In genomic region chr10:59007307-59008025, GRCh38 we compare ENCODE assay signal across 28 cellular contexts.
A peak's percentile ranks its signal among the peaks of the same experiment; 100 is the strongest.
DNase-seq lines count a peak whose midpoint lies in the region; ATAC-seq and TF ChIP-seq lines count a peak whose summit lies in the region.
"Had no signal": no experiment of that assay in that cellular context is flagged by ENCODE, and none has a peak within 500 bp of the region (broad histone marks: within the 10 kb centered on the region; RNA-seq: fewer than 3 reads in every experiment).

No MANE protein-coding gene starts in this region.

- peaks cover 21% of the 10 kb centered on the region for H3K4me1 Mint-ChIP-seq in osteocyte (ENCODE audit: unreplicated experiment)
- H3K4me1 Mint-ChIP-seq: activated CD4-positive, alpha-beta T cell treated with anti-CD3 and anti-CD28 coated beads, Interleukin-2, amount 10 ng/mL, durations not matched to agents 7 days and 5 days; activated CD8-positive, alpha-beta memory T cell treated with anti-CD3 and anti-CD28 coated beads, Interleukin-2, amount 10 ng/mL, durations not matched to agents 7 days and 5 days; memory B cell had no signal

- H3K4me3 Mint-ChIP-seq in osteocyte (ENCODE audit: unreplicated experiment), result no peak overlapping the region
- H3K4me3 Mint-ChIP-seq: activated CD4-positive, alpha-beta T cell treated with anti-CD3 and anti-CD28 coated beads, Interleukin-2, amount 10 ng/mL, durations not matched to agents 7 days and 5 days; activated CD8-positive, alpha-beta memory T cell treated with anti-CD3 and anti-CD28 coated beads, Interleukin-2, amount 10 ng/mL, durations not matched to agents 7 days and 5 days; HFFc6; memory B cell; stimulated activated naive CD8-positive, alpha-beta T cell treated with anti-CD3 and anti-CD28 coated beads, Interleukin-15, Interleukin-2, amounts not matched to agents 100 ng/mL and 50 ng/mL, for 24 hours; T-helper 1 cell treated with Interleukin-12 subunit alpha and Interleukin-12 subunit beta and Interleukin-4 antibody, amounts not matched to agents 30 μg/mL and 1 μg/mL, for 36 hours had no signal

- peak; percentile 39 for ATAC-seq in HG03060 (IDR thresholded peaks at IDR 0.05; ENCODE audit: low read depth, unreplicated experiment)
- no peak for ATAC-seq in Right ventricle myocardium inferior
- ATAC-seq: activated CD8-positive, alpha-beta memory T cell treated with anti-CD3 and anti-CD28 coated beads, Interleukin-2, amount 10 ng/mL, durations not matched to agents 7 days and 5 days; activated naive CD4-positive, alpha-beta T cell treated with anti-CD3 and anti-CD28 coated beads, Interleukin-2, amount 50 U/mL, for 72 hours; Panc1 had no signal

- peak overlapping the region; percentile 79 for H3K27ac Mint-ChIP-seq in osteocyte (ENCODE audit: unreplicated experiment)
- H3K27ac Mint-ChIP-seq: activated CD4-positive, alpha-beta T cell treated with anti-CD3 and anti-CD28 coated beads, Interleukin-2, amount 10 ng/mL, durations not matched to agents 7 days and 5 days; activated CD8-positive, alpha-beta memory T cell treated with anti-CD3 and anti-CD28 coated beads, Interleukin-2, amount 10 ng/mL, durations not matched to agents 7 days and 5 days; activated naive CD4-positive, alpha-beta T cell treated with anti-CD3 and anti-CD28 coated beads, Interleukin-2, amount 50 U/mL, for 72 hours; HFFc6; memory B cell; stimulated activated naive CD8-positive, alpha-beta T cell treated with anti-CD3 and anti-CD28 coated beads, Interleukin-15, Interleukin-2, amounts not matched to agents 100 ng/mL and 50 ng/mL, for 24 hours; T-helper 1 cell treated with Interleukin-12 subunit alpha and Interleukin-12 subunit beta and Interleukin-4 antibody, amounts not matched to agents 30 μg/mL and 1 μg/mL, for 36 hours had no signal

- peak overlapping the region; percentile 83 for H3K27ac ChIP-seq in caudate nucleus (ENCODE audit: low read depth, low read length)
- H3K27ac ChIP-seq: BLaER1 treated with 17β-estradiol and CSF1 and Interleukin-3, amounts not matched to agents 10 nM and 100 nM; gastrocnemius medialis; SJSA1; upper lobe of right lung had no signal

- peaks cover 3% of the 10 kb centered on the region for H3K27me3 Mint-ChIP-seq in osteocyte (ENCODE audit: unreplicated experiment)
- H3K27me3 Mint-ChIP-seq: activated CD4-positive, alpha-beta T cell treated with anti-CD3 and anti-CD28 coated beads, Interleukin-2, amount 10 ng/mL, durations not matched to agents 7 days and 5 days; activated CD8-positive, alpha-beta memory T cell treated with anti-CD3 and anti-CD28 coated beads, Interleukin-2, amount 10 ng/mL, durations not matched to agents 7 days and 5 days; memory B cell had no signal

- H3K9me3 Mint-ChIP-seq in osteocyte (ENCODE audit: unreplicated experiment), result no peaks in the 10 kb centered on the region
- H3K9me3 Mint-ChIP-seq: activated CD4-positive, alpha-beta T cell treated with anti-CD3 and anti-CD28 coated beads, Interleukin-2, amount 10 ng/mL, durations not matched to agents 7 days and 5 days; HFFc6; stimulated activated naive CD8-positive, alpha-beta T cell treated with anti-CD3 and anti-CD28 coated beads, Interleukin-15, Interleukin-2, amounts not matched to agents 100 ng/mL and 50 ng/mL, for 24 hours; T-helper 1 cell treated with Interleukin-12 subunit alpha and Interleukin-12 subunit beta and Interleukin-4 antibody, amounts not matched to agents 30 μg/mL and 1 μg/mL, for 36 hours had no signal

- intact Hi-C loops in Right ventricle myocardium inferior (cut with DNase I), result no loop called here

- no peak for TF ChIP-seq CTCF in osteocyte (IDR thresholded peaks at IDR 0.05)

- no peaks in the 10 kb centered on the region for H3K36me3 Mint-ChIP-seq in osteocyte (ENCODE audit: unreplicated experiment)
- H3K36me3 Mint-ChIP-seq: activated CD8-positive, alpha-beta memory T cell treated with anti-CD3 and anti-CD28 coated beads, Interleukin-2, amount 10 ng/mL, durations not matched to agents 7 days and 5 days; activated naive CD4-positive, alpha-beta T cell treated with anti-CD3 and anti-CD28 coated beads, Interleukin-2, amount 50 U/mL, for 72 hours; memory B cell had no signal

- peak; percentile 82 for DNase-seq in DMS53 treated with DMSO at 0.1 percent for 48 hours (lab: John Stamatoyannopoulos, UW; ENCODE audit: unreplicated experiment)
- DNase-seq in caudate nucleus (lab: John Stamatoyannopoulos, UW), result no peak
- DNase-seq in osteocyte (ENCODE audit: extremely low spot score, unreplicated experiment), result no peak
- DNase-seq in NCI-H2081 treated with DMSO at 0.1 percent for 48 hours (lab: John Stamatoyannopoulos, UW), result no peak
- no peak for DNase-seq in DMS79 treated with DMSO at 0.1 percent for 48 hours (lab: John Stamatoyannopoulos, UW)
- no peak for DNase-seq in Right ventricle myocardium inferior (ENCODE audit: missing footprints)
- no peak for DNase-seq in T1000 (lab: John Stamatoyannopoulos, UW)
- DNase-seq: activated CD4-positive, alpha-beta T cell treated with anti-CD3 and anti-CD28 coated beads, Interleukin-2, amount 10 ng/mL, durations not matched to agents 7 days and 5 days; activated CD8-positive, alpha-beta memory T cell treated with anti-CD3 and anti-CD28 coated beads, Interleukin-2, amount 10 ng/mL, durations not matched to agents 7 days and 5 days; effector memory CD4-positive, alpha-beta T cell; gastrocnemius medialis; HFFc6; IMR-90; kidney; NCI-H1105 treated with DMSO at 0.1 percent for 48 hours; NCI-H2107; NK-92 treated with Interleukin-12 subunit alpha and Interleukin-12 subunit beta, amount 100 ng/mL, for 24 hours; occipital lobe; stimulated activated CD4-positive, alpha-beta T cell treated with anti-CD3 and anti-CD28 coated beads, Interleukin-4, amount 100 ng/mL, for 4 hours; upper lobe of right lung had no signal
